In genomic region chr3:193391902-193392301, GRCh38 we compare ENCODE assay signal across 16 cellular contexts. TPM values are rescaled to one million over a fixed set of nuclear protein-coding genes. Genes with fewer than 3 reads are reported as not detected.
DNase-seq lines count a peak whose midpoint lies in the region; ATAC-seq and TF ChIP-seq lines count a peak whose summit lies in the region.
"Had no signal": no experiment of that assay in that cellular context is flagged by ENCODE, and none has a peak within 500 bp of the region (broad histone marks: within the 10 kb centered on the region; RNA-seq: fewer than 3 reads in every experiment).

No MANE protein-coding gene starts in this region.

- ATAC-seq in HG02852 (IDR thresholded peaks at IDR 0.05; ENCODE audit: unreplicated experiment), result no peak
- ATAC-seq: left cardiac atrium had no signal

- no peaks in the 10 kb centered on the region for H4K20me1 ChIP-seq in neural progenitor cell (ENCODE audit: low read depth)

- H3K4me3 Mint-ChIP-seq in neural progenitor cell, result no peak overlapping the region
- H3K4me3 Mint-ChIP-seq: activated CD4-positive, alpha-beta T cell treated with anti-CD3 and anti-CD28 coated beads, Interleukin-2, amount 10 ng/mL, durations not matched to agents 24 days and 14 days; nephron progenitor cell; T-helper 2 cell treated with Interferon-gamma antibody and Interleukin-4, amounts not matched to agents 5 μg/mL and 100 μg/mL, for 36 hours had no signal

- peaks cover 2% of the 10 kb centered on the region for H3K27me3 Mint-ChIP-seq in neural progenitor cell (ENCODE audit: insufficient read depth, low read depth)

- H3K4me2 ChIP-seq in neural progenitor cell, result no peak overlapping the region

- no peaks in the 10 kb centered on the region for H3K36me3 Mint-ChIP-seq in neural progenitor cell

- DNase-seq in ELR (ENCODE audit: low read depth), result peak; percentile 18
- DNase-seq in NCI-H2171 (lab: John Stamatoyannopoulos, UW), result peak; percentile 4
- DNase-seq in breast epithelium (ENCODE audit: low spot score in 2 of 2), result peak in 1 of 2 donors; percentile 42
- peak; percentile 33 for DNase-seq in neural progenitor cell (ENCODE audit: low spot score)
- DNase-seq in T-helper 2 cell, result no peak
- no peak for DNase-seq in activated CD4-positive, alpha-beta T cell treated with anti-CD3 and anti-CD28 coated beads, Interleukin-2, amount 50 U/mL, for 48 hours
- DNase-seq in epidermal melanocyte (ENCODE audit: insufficient read length, low spot score), result no peak
- DNase-seq: activated CD4-positive, alpha-beta T cell treated with anti-CD3 and anti-CD28 coated beads, Interleukin-2, amount 10 ng/mL, durations not matched to agents 24 days and 14 days; aorta; effector CD4-positive, alpha-beta T cell; left cardiac atrium; NCI-H1930; nephron progenitor cell had no signal

- TF ChIP-seq POLR2A in breast epithelium (IDR thresholded peaks at IDR 0.05), result no peak

- H3K27ac ChIP-seq in breast epithelium (peak overlapping the region; percentile 27 to 69), neural progenitor cell (no peak overlapping the region)
- H3K27ac ChIP-seq: C4-2B had no signal

- no peaks in the 10 kb centered on the region for H3K79me2 ChIP-seq in neural progenitor cell (ENCODE audit: low read depth)

- H3K4me3 ChIP-seq in breast epithelium (no peak overlapping the region), neural progenitor cell (no peak overlapping the region)

- H3F3A ChIP-seq in neural progenitor cell (ENCODE audit: low read depth), result peaks cover 9% of the 10 kb centered on the region

- no peaks in the 10 kb centered on the region for H3K4me1 ChIP-seq in breast epithelium
- peaks cover 21% of the 10 kb centered on the region for H3K4me1 ChIP-seq in neural progenitor cell

- H3K27me3 ChIP-seq in breast epithelium (no peaks in the 10 kb centered on the region), neural progenitor cell (no peaks in the 10 kb centered on the region)

- H3K27ac Mint-ChIP-seq in neural progenitor cell, result peak overlapping the region; percentile 57
- H3K27ac Mint-ChIP-seq: activated CD4-positive, alpha-beta T cell treated with anti-CD3 and anti-CD28 coated beads, Interleukin-2, amount 10 ng/mL, durations not matched to agents 24 days and 14 days; nephron progenitor cell; T-helper 2 cell treated with Interferon-gamma antibody and Interleukin-4, amounts not matched to agents 5 μg/mL and 100 μg/mL, for 36 hours had no signal

- H3K9me3 ChIP-seq in breast epithelium (no peaks in the 10 kb centered on the region), neural progenitor cell (ENCODE audit: low read depth) (no peaks in the 10 kb centered on the region)

- H3K9me3 Mint-ChIP-seq in neural progenitor cell, result peaks cover 13% of the 10 kb centered on the region
- H3K9me3 Mint-ChIP-seq: activated CD4-positive, alpha-beta T cell treated with anti-CD3 and anti-CD28 coated beads, Interleukin-2, amount 10 ng/mL, durations not matched to agents 24 days and 14 days; nephron progenitor cell; T-helper 2 cell treated with Interferon-gamma antibody and Interleukin-4, amounts not matched to agents 5 μg/mL and 100 μg/mL, for 36 hours had no signal

- H2AFZ ChIP-seq in neural progenitor cell (replicated peaks), result no peak overlapping the region

- intact Hi-C loops in breast epithelium (cut with DNase I; ENCODE audit: low total_unique reads), result no loop called here

- H3K9ac ChIP-seq in neural progenitor cell, result no peak overlapping the region

- TF ChIP-seq CTCF in breast epithelium (IDR thresholded peaks at IDR 0.05), result no peak
- no peak for TF ChIP-seq CTCF in neural progenitor cell (IDR thresholded peaks at IDR 0.05)

- H3K4me1 Mint-ChIP-seq in neural progenitor cell, result peaks cover 33% of the 10 kb centered on the region
- H3K4me1 Mint-ChIP-seq: activated CD4-positive, alpha-beta T cell treated with anti-CD3 and anti-CD28 coated beads, Interleukin-2, amount 10 ng/mL, durations not matched to agents 24 days and 14 days; nephron progenitor cell had no signal

- H3K36me3 ChIP-seq in breast epithelium (no peaks in the 10 kb centered on the region), neural progenitor cell (no peaks in the 10 kb centered on the region)

RNA-seq across cellular contexts. Expression of gene ATP13A5, which starts 13.3 kb away (rescaled TPM):
- total RNA-seq in breast epithelium (1 to 10 TPM in 2 of 3 donors, not detected in 1; 2.3 to 4.5 TPM), neural progenitor cell (ENCODE audit: low replicate concordance) (not detected in 2 replicates)
- total RNA-seq: activated CD4-positive, alpha-beta T cell treated with anti-CD3 and anti-CD28 coated beads, Interleukin-2, amount 10 ng/mL, durations not matched to agents 24 days and 14 days; aorta; left cardiac atrium had no signal

Comparison
In these comparisons a context has a peak if more than half of its experiments do, and no peak if none do; other contexts are left out.
1. DNase-seq: peak in ELR (single experiment), NCI-H2171 (single experiment) and neural progenitor cell (single experiment); none in T-helper 2 cell (0 of 5), activated CD4-positive, alpha-beta T cell treated with anti-CD3 and anti-CD28 coated beads, Interleukin-2, amount 50 U/mL, for 48 hours (0 of 2) and epidermal melanocyte (single experiment).